Comparison of ENCODE assay signal across 1 cellular context in genomic region chr3:23952646-23953045, GRCh38.
A peak's percentile ranks its signal among the peaks of the same experiment; 100 is the strongest.
TF ChIP-seq lines count a peak whose summit lies in the region.

No MANE protein-coding gene starts in this region.

TF ChIP-seq in HEK293, 187 proteins besides CTCF, POLR2A, EP300 and RAD21 (continued from another document):
- no peak for TF ChIP-seq ZNF398 (tag by site-specific recombination; IDR thresholded peaks at IDR 0.05)
- no peak for TF ChIP-seq RBAK (tag by site-specific recombination; IDR thresholded peaks at IDR 0.05)
- TF ChIP-seq ZNF704 (tag by site-specific recombination; IDR thresholded peaks at IDR 0.05): no peak
- no peak; the same call in 1 of the 2 replicates for TF ChIP-seq PRDM4 (tag by site-specific recombination; IDR thresholded peaks at IDR 0.05)
- no peak for TF ChIP-seq ZBTB48 (tag by site-specific recombination; IDR thresholded peaks at IDR 0.05)
- TF ChIP-seq ZNF341 (tag by site-specific recombination; IDR thresholded peaks at IDR 0.05; ENCODE audit: low read depth): no peak
- peak; percentile 80 for TF ChIP-seq ZNF133 (tag by site-specific recombination; IDR thresholded peaks at IDR 0.05)
- no peak for TF ChIP-seq ZNF48 (tag by site-specific recombination; IDR thresholded peaks at IDR 0.05)
- no peak for TF ChIP-seq GLIS2 (tag by site-specific recombination; IDR thresholded peaks at IDR 0.05)
- TF ChIP-seq ZNF843 (tag by site-specific recombination; IDR thresholded peaks at IDR 0.05): no peak
- no peak for TF ChIP-seq ZEB2 (tag by site-specific recombination; IDR thresholded peaks at IDR 0.05)
- TF ChIP-seq ZNF701 (tag by site-specific recombination; IDR thresholded peaks at IDR 0.05): no peak
- no peak for TF ChIP-seq ZNF324 (tag by site-specific recombination; IDR thresholded peaks at IDR 0.05)
- no peak for TF ChIP-seq KLF1 (tag by site-specific recombination; IDR thresholded peaks at IDR 0.05)
- TF ChIP-seq ZNF600 (tag by site-specific recombination; IDR thresholded peaks at IDR 0.05): no peak
- 0 out of 2 replicates have a peak, but pooled peaks have one; percentile 28 for TF ChIP-seq ZSCAN30 (tag by site-specific recombination; IDR thresholded peaks at IDR 0.05)
- no peak for TF ChIP-seq MYNN (tag by site-specific recombination; IDR thresholded peaks at IDR 0.05; ENCODE audit: borderline replicate concordance)
- no peak; the same call in 1 of the 2 replicates for TF ChIP-seq ZNF2 (tag by site-specific recombination; IDR thresholded peaks at IDR 0.05)
- TF ChIP-seq ZNF184 (tag by site-specific recombination; IDR thresholded peaks at IDR 0.05): no peak
- no peak for TF ChIP-seq ZNF311 (tag by site-specific recombination; IDR thresholded peaks at IDR 0.05; ENCODE audit: borderline replicate concordance)
- TF ChIP-seq ZNF155 (tag by site-specific recombination; IDR thresholded peaks at IDR 0.05): no peak
